ENCODE assay signal across 1 cellular context in genomic region chr17:46782250-46782953, GRCh38.
TF ChIP-seq lines count a peak whose summit lies in the region.

No MANE protein-coding gene starts in this region.

TF ChIP-seq in K562, 482 proteins besides CTCF, POLR2A, EP300 and RAD21 (continued from another document):
- TF ChIP-seq ZNF175 (CRISPR knock-in tag; IDR thresholded peaks at IDR 0.05; ENCODE audit: low read depth) (no peak), DNMT1 (IDR thresholded peaks at IDR 0.05) (no peak), FOXJ3 (CRISPR knock-in tag; IDR thresholded peaks at IDR 0.05) (no peak), ZNF717 (CRISPR knock-in tag; IDR thresholded peaks at IDR 0.05) (no peak), ZNF57 (CRISPR knock-in tag; IDR thresholded peaks at IDR 0.05) (no peak), TARDBP (IDR thresholded peaks at IDR 0.05) (no peak), ATF3 (IDR thresholded peaks at IDR 0.05) (no peak), ATF3 (CRISPR knock-in tag; conservative IDR thresholded peaks at IDR 0.05) (no peak), ZNF263 (CRISPR knock-in tag; IDR thresholded peaks at IDR 0.05; ENCODE audit: borderline replicate concordance) (peak; percentile 86), HSF4 (CRISPR knock-in tag; IDR thresholded peaks at IDR 0.05; ENCODE audit: borderline replicate concordance) (no peak), MAFK (IDR thresholded peaks at IDR 0.05; ENCODE audit: low read length) (no peak), CREB5 (CRISPR knock-in tag; IDR thresholded peaks at IDR 0.05) (no peak), RFX5 (IDR thresholded peaks at IDR 0.05; ENCODE audit: low read depth, low read length) (no peak), SRSF3 (IDR thresholded peaks at IDR 0.05; ENCODE audit: insufficient read depth, low read length) (no peak), CBFB (CRISPR knock-in tag; IDR thresholded peaks at IDR 0.05) (no peak; the same call in 1 of the 2 replicates), U2AF2 (optimal IDR thresholded peaks at IDR 0.05; ENCODE audit: low read depth, low read length) (no peak), EGR1 (conservative IDR thresholded peaks at IDR 0.05) (no peak), HNRNPL (IDR thresholded peaks at IDR 0.05; ENCODE audit: low read depth, low read length) (no peak), ELF2 (CRISPR knock-in tag; IDR thresholded peaks at IDR 0.05) (no peak)
- TF ChIP-seq, protein P1, sequence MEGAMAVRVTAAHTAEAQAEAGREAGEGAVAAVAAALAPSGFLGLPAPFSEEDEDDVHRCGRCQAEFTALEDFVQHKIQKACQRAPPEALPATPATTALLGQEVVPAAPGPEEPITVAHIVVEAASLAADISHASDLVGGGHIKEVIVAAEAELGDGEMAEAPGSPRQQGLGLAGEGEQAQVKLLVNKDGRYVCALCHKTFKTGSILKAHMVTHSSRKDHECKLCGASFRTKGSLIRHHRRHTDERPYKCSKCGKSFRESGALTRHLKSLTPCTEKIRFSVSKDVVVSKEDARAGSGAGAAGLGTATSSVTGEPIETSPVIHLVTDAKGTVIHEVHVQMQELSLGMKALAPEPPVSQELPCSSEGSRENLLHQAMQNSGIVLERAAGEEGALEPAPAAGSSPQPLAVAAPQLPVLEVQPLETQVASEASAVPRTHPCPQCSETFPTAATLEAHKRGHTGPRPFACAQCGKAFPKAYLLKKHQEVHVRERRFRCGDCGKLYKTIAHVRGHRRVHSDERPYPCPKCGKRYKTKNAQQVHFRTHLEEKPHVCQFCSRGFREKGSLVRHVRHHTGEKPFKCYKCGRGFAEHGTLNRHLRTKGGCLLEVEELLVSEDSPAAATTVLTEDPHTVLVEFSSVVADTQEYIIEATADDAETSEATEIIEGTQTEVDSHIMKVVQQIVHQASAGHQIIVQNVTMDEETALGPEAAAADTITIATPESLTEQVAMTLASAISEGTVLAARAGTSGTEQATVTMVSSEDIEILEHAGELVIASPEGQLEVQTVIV (CRISPR knock-in tag; IDR thresholded peaks at IDR 0.05; ENCODE audit: borderline replicate concordance) = no peak
- TF ChIP-seq, protein P2, sequence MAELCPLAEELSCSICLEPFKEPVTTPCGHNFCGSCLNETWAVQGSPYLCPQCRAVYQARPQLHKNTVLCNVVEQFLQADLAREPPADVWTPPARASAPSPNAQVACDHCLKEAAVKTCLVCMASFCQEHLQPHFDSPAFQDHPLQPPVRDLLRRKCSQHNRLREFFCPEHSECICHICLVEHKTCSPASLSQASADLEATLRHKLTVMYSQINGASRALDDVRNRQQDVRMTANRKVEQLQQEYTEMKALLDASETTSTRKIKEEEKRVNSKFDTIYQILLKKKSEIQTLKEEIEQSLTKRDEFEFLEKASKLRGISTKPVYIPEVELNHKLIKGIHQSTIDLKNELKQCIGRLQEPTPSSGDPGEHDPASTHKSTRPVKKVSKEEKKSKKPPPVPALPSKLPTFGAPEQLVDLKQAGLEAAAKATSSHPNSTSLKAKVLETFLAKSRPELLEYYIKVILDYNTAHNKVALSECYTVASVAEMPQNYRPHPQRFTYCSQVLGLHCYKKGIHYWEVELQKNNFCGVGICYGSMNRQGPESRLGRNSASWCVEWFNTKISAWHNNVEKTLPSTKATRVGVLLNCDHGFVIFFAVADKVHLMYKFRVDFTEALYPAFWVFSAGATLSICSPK (IDR thresholded peaks at IDR 0.05; ENCODE audit: borderline replicate concordance) = no peak
- TF ChIP-seq, protein P3, sequence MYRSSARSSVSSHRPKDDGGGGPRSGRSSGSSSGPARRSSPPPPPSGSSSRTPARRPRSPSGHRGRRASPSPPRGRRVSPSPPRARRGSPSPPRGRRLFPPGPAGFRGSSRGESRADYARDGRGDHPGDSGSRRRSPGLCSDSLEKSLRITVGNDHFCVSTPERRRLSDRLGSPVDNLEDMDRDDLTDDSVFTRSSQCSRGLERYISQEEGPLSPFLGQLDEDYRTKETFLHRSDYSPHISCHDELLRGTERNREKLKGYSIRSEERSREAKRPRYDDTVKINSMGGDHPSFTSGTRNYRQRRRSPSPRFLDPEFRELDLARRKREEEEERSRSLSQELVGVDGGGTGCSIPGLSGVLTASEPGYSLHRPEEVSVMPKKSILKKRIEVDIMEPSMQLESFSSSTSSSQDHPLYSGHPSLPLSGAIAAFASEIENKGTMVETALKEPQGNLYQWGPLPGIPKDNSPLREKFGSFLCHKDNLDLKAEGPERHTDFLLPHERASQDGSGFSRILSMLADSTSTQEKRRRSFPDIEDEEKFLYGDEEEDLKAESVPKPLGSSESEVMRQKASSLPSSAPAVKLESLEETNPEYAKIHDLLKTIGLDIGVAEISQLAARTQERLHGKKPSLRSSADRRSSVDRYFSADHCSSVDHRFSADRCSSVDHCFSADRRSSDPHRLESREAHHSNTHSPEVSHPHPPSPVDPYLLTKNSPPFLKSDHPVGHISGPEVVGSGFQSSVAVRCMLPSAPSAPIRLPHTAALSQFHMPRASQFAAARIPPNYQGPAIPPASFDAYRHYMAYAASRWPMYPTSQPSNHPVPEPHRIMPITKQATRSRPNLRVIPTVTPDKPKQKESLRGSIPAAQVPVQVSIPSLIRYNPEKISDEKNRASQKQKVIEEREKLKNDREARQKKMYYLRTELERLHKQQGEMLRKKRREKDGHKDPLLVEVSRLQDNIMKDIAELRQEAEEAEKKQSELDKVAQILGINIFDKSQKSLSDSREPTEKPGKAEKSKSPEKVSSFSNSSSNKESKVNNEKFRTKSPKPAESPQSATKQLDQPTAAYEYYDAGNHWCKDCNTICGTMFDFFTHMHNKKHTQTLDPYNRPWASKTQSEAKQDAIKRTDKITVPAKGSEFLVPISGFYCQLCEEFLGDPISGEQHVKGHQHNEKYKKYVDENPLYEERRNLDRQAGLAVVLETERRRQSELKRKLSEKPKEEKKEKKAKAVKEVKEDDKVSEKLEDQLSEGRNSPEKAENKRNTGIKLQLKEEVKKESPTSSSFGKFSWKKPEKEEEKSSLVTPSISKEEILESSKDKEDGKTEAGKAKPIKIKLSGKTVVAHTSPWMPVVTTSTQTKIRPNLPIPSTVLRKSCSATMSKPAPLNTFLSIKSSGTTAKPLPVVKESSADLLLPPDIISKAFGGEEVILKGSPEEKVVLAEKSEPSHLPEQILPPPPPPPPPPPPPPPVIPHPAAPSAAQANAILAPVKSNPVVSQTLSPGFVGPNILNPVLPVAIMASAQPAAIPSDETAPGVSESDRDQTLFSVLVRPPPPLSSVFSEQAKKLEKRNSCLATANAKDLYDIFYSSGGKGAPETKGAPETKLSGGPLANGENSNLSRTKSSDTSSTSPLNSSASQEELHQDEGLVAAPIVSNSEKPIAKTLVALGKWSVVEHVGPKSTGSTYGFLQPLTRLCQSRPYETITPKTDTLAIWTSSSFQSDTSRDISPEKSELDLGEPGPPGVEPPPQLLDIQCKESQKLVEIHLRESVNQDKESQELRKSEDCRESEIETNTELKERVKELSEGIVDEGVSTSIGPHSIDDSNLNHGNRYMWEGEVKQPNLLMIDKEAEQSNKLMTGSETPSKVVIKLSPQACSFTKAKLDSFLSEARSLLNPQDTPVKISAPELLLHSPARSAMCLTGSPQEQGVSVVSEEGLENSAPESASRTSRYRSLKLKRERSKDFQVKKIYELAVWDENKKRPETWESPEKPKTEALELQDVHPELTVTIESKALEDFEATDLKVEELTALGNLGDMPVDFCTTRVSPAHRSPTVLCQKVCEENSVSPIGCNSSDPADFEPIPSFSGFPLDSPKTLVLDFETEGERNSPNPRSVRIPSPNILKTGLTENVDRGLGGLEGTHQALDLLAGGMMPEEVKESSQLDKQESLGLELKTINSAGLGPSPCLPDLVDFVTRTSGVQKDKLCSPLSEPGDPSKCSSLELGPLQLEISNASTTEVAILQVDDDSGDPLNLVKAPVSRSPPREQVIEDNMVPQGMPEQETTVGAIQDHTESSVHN (IDR thresholded peaks at IDR 0.05; ENCODE audit: borderline replicate concordance in 1 of 2, low read depth in 1 of 2) = no peak
- TF ChIP-seq, protein P4, sequence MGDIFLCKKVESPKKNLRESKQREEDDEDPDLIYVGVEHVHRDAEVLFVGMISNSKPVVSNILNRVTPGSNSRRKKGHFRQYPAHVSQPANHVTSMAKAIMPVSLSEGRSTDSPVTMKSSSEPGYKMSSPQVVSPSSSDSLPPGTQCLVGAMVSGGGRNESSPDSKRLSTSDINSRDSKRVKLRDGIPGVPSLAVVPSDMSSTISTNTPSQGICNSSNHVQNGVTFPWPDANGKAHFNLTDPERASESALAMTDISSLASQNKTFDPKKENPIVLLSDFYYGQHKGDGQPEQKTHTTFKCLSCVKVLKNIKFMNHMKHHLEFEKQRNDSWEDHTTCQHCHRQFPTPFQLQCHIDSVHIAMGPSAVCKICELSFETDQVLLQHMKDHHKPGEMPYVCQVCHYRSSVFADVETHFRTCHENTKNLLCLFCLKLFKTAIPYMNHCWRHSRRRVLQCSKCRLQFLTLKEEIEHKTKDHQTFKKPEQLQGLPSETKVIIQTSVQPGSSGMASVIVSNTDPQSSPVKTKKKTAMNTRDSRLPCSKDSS (IDR thresholded peaks at IDR 0.05; ENCODE audit: low read depth, partially characterized antibody) = no peak
